Comparison of ENCODE assay signal across 20 cellular contexts in the genomic region with DNA sequence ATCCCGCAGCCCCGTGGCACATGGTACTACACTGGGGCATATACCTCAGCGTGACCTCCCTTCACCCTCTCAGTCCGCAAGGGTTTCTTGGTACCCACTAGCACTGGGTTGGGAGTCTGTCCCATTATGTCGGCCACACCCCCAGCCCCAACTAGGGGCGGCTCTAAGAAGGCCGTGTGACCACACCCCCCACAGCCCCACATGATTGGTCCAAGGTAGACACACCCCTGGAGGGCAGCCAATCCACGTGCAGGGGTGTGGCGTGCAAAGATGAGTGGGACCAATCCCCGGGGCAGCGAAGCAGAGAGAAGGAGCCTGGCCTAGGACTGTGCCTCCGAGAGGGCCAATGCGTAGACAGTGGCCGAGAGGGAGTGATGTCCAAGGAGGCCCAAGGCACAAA. TPM values are rescaled to one million over a fixed set of nuclear protein-coding genes. Genes with fewer than 3 reads are reported as not detected.
DNase-seq lines count a peak whose midpoint lies in the region; ATAC-seq, FAIRE-seq and TF ChIP-seq lines count a peak whose summit lies in the region.
"Had no signal": no experiment of that assay in that cellular context is flagged by ENCODE, and none has a peak within 500 bp of the region (broad histone marks: within the 10 kb centered on the region; RNA-seq: fewer than 3 reads in every experiment).

No MANE protein-coding gene starts in this region.

- no peaks in the 10 kb centered on the region for H3K4me1 ChIP-seq in GM12878 (ENCODE audit: control insufficient read depth, insufficient read depth, low read length)
- peaks cover 2% of the 10 kb centered on the region for H3K4me1 ChIP-seq in mucosa of descending colon (ENCODE audit: low read depth)

- no peak overlapping the region for H2AFZ ChIP-seq in GM12878 (ENCODE audit: control insufficient read depth, low read depth, low read length)

- DNase-seq in DMS 273 (lab: John Stamatoyannopoulos, UW; ENCODE audit: unreplicated experiment) = peak; percentile 52
- DNase-seq in DMS 273 treated with DMSO at 0.1 percent for 48 hours (lab: John Stamatoyannopoulos, UW) = no peak
- DNase-seq in Jurkat, Clone E6-1 (ENCODE audit: low read depth, low spot score) = peak; percentile 42
- no peak for DNase-seq in GM12878 (ENCODE audit: low read depth, low spot score)
- peak in 2 of 3 donors; percentile 22 to 50 for DNase-seq in mucosa of descending colon
- DNase-seq in NCI-H2081 (lab: John Stamatoyannopoulos, UW) = no peak
- DNase-seq in EL = no peak
- DNase-seq: activated CD4-positive, alpha-beta T cell treated with anti-CD3 and anti-CD28 coated beads, Interleukin-2, amount 50 U/mL, for 48 hours; anterior cingulate cortex; cortex of kidney; HFFc6; NCI-H1694 treated with DMSO at 0.1 percent for 48 hours; NCI-H524 treated with DMSO at 0.1 percent for 48 hours; stimulated activated CD4-positive, alpha-beta T cell treated with anti-CD3 and anti-CD28 coated beads, Interleukin-12 subunit alpha, Interleukin-12 subunit beta, amount 100 ng/mL, for 4 hours had no signal

- H3K9ac ChIP-seq in GM12878 (ENCODE audit: control insufficient read depth, insufficient read depth, low read length) = no peak overlapping the region

- FAIRE-seq in GM12878 (lab: Jason Lieb, UNC) = no peak
- FAIRE-seq: G401.6, kidney had no signal

- no TSS peak for BruUV-seq in GM12878 (replicated peaks; lab: Mats Ljungman, UMichigan)

- H3K79me2 ChIP-seq in GM12878 (ENCODE audit: control insufficient read depth, insufficient read depth, low read length) = no peaks in the 10 kb centered on the region

- RAD21 ChIA-PET in GM12878 (lab: Charles Lee; ENCODE audit: unreplicated experiment) = no interaction called here

- CTCF ChIA-PET in GM12878 (lab: Yijun Ruan, JAX) = no interaction called here

- TF ChIP-seq CTCF in GM12878 (IDR thresholded peaks at IDR 0.05 in 2 of 3, conservative IDR thresholded peaks at IDR 0.05 in 1 of 3; ENCODE audit: control insufficient read depth in 2 of 3, extremely low read depth in 1 of 3, insufficient read depth in 1 of 3, low read depth in 3 of 3, low read length in 3 of 3) (no peak), mucosa of descending colon (IDR thresholded peaks at IDR 0.05) (no peak)

- intact Hi-C loops in GM12878 (cut with micrococcal nuclease; ENCODE audit: unreplicated experiment) = no loop called here
- intact Hi-C loops in mucosa of descending colon (cut with DNase I, micrococcal nuclease) = no loop called here

- TF ChIP-seq EP300 in GM12878 (IDR thresholded peaks at IDR 0.05; ENCODE audit: borderline replicate concordance in 1 of 2, control insufficient read depth in 1 of 2, low read depth in 2 of 2, low read length in 2 of 2) = no peak

- WGBS in GM12878 (ENCODE audit: insufficient coverage, insufficient replicate concordance, low lambda C conversion rate, missing lambda C conversion rate) = 57% methylated on average over 14 of the region's 14 CpGs

- no peak for TF ChIP-seq POLR2A in GM12878 (IDR thresholded peaks at IDR 0.05; ENCODE audit: low read depth, low read length)

- H3K27ac ChIP-seq in GM12878 (ENCODE audit: control insufficient read depth, insufficient read depth) = no peak overlapping the region
- H3K27ac ChIP-seq: 22Rv1, epithelial cell of prostate had no signal

- no peak overlapping the region for H3K4me2 ChIP-seq in GM12878 (ENCODE audit: control insufficient read depth, insufficient read depth)

- H3K36me3 ChIP-seq in GM12878 (ENCODE audit: control insufficient read depth in 2 of 2, insufficient read depth in 2 of 2, low read length in 1 of 2) = no peaks in the 10 kb centered on the region
- H3K36me3 ChIP-seq in mucosa of descending colon (ENCODE audit: low read depth) = no peaks in the 10 kb centered on the region

- H3K4me3 ChIP-seq in Jurkat, Clone E6-1 (ENCODE audit: low read length) = no peak overlapping the region
- no peak overlapping the region for H3K4me3 ChIP-seq in GM12878
- H3K4me3 ChIP-seq in mucosa of descending colon = no peak overlapping the region

- H3K27me3 ChIP-seq in GM12878 (replicated peaks in 1 of 2; ENCODE audit: control insufficient read depth in 2 of 2, insufficient read depth in 2 of 2, low read length in 1 of 2) = peaks cover 0 to 4% of the 10 kb centered on the region in 2 experiments; a peak in 1 of 4 replicates

- SMC1A ChIA-PET in GM12878 (lab: Charles Lee; ENCODE audit: uncharacterized antibody, unreplicated experiment) = no interaction called here

- H3K9me3 ChIP-seq in GM12878 (replicated peaks; ENCODE audit: control insufficient read depth, insufficient read depth, low read length) (no peaks in the 10 kb centered on the region), mucosa of descending colon (no peaks in the 10 kb centered on the region)

- ATAC-seq in GM12878 (peak; percentile 47; the same call in 2 of the 3 replicates), mucosa of descending colon (peak; percentile 27), HG02973 (IDR thresholded peaks at IDR 0.05; ENCODE audit: unreplicated experiment) (no peak)
- ATAC-seq: activated T-helper 17 cell treated with anti-CD3 and anti-CD28 coated beads, Interleukin-2, amount 50 U/mL, for 72 hours had no signal

- TF ChIP-seq RAD21 in GM12878 (IDR thresholded peaks at IDR 0.05; ENCODE audit: insufficient read depth, low read depth, low read length) = no peak

- H4K20me1 ChIP-seq in GM12878 (ENCODE audit: control insufficient read depth, insufficient read depth) = no peaks in the 10 kb centered on the region

- POLR2A ChIA-PET in GM12878 (lab: Charles Lee) = no interaction called here

- in situ Hi-C loops in GM12878 (cut with MboI) = no loop called here

TF ChIP-seq in GM12878, 131 proteins besides CTCF, POLR2A, EP300 and RAD21 (continues in another document):
- TF ChIP-seq, protein P1, sequence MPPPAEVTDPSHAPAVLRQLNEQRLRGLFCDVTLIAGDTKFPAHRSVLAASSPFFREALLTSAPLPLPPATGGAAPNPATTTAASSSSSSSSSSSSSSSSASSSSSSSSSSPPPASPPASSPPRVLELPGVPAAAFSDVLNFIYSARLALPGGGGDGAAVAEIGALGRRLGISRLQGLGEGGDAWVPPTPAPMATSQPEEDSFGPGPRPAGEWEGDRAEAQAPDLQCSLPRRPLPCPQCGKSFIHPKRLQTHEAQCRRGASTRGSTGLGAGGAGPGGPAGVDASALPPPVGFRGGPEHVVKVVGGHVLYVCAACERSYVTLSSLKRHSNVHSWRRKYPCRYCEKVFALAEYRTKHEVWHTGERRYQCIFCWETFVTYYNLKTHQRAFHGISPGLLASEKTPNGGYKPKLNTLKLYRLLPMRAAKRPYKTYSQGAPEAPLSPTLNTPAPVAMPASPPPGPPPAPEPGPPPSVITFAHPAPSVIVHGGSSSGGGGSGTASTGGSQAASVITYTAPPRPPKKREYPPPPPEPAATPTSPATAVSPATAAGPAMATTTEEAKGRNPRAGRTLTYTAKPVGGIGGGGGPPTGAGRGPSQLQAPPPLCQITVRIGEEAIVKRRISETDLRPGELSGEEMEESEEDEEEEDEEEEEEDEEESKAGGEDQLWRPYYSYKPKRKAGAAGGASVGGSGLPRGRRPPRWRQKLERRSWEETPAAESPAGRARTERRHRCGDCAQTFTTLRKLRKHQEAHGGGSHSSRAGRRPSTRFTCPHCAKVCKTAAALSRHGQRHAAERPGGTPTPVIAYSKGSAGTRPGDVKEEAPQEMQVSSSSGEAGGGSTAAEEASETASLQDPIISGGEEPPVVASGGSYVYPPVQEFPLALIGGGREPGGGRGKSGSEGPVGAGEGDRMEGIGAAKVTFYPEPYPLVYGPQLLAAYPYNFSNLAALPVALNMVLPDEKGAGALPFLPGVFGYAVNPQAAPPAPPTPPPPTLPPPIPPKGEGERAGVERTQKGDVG (CRISPR knock-in tag; IDR thresholded peaks at IDR 0.05) = no peak
- TF ChIP-seq EGR1 (IDR thresholded peaks at IDR 0.05; ENCODE audit: borderline replicate concordance in 1 of 2, low read depth in 2 of 2, low read length in 2 of 2) (no peak), CBX3 (IDR thresholded peaks at IDR 0.05; ENCODE audit: borderline replicate concordance, low read depth) (no peak), RELA (IDR thresholded peaks at IDR 0.05; ENCODE audit: borderline replicate concordance, partially characterized antibody) (no peak)

RNA-seq across cellular contexts. Expression of a gene that starts 34.6 kb away (rescaled TPM):
- 4.8 TPM for polyA plus RNA-seq in Jurkat, Clone E6-1 (2012; ENCODE audit: insufficient read depth, insufficient read length)
- total RNA-seq in GM12878 (2013; cell fraction: nucleolus; rRNA removed) = 0.51 and 2.6 TPM in 2 replicates
- total RNA-seq in GM12878 (2014; rRNA removed) (0.06 and 0.16 TPM in 2 replicates), GM12878 (2014; rRNA removed; fragmentation: Illumina TruSeq; extraction: Trizol) (not detected in 2 replicates), GM12878 (2021) (0.24 and 0.31 TPM in 2 replicates), mucosa of descending colon (1 to 10 TPM in 2 of 3 donors, under 1 TPM in 1; 0.75 to 2.5 (median 1.1) TPM)
- polyA plus RNA-seq in GM12878 (2011; ENCODE audit: low read depth) = not detected
- polyA plus RNA-seq in GM12878 (2011; rRNA removed) (0.14 and 0.27 TPM in 2 replicates), GM12878 (2014; fragmentation: Illumina TruSeq; extraction: Trizol) (0.01 TPM in 1 of 2 replicates, not detected in the other), GM12878 (2014; fragmentation: Nextera tagmentation; extraction: Ambion mirVana) (not detected), GM12878 (2014; rRNA removed) (0.03 and 0.04 TPM in 2 replicates), GM12878 (2016; fragmentation: Nextera tagmentation; extraction: Ambion mirVana) (not detected)
- polyA plus RNA-seq in GM12878 (2011; cell fraction: cytosol; rRNA removed) = 0.08 and 0.24 TPM in 2 replicates
- polyA plus RNA-seq in GM12878 (2011; cell fraction: nucleus; rRNA removed) = 0.57 and 0.70 TPM in 2 replicates
- polyA plus RNA-seq in GM12878 (2012) = 0.23 and 0.74 TPM in 2 replicates
- polyA minus RNA-seq in GM12878 (2011; rRNA and poly(A)+ RNA removed) = 0.67 TPM in 1 of 2 replicates, not detected in the other
- 0.40 and 1.0 TPM in 2 replicates for polyA minus RNA-seq in GM12878 (2011; cell fraction: cytosol; rRNA and poly(A)+ RNA removed)
- 0.12 and 0.38 TPM in 2 replicates for polyA minus RNA-seq in GM12878 (2011; cell fraction: nucleus; rRNA and poly(A)+ RNA removed)

Comparison
In these comparisons a context has a peak if more than half of its experiments do, and no peak if none do; other contexts are left out.
1. DNase-seq: peak in DMS 273 (single experiment), Jurkat, Clone E6-1 (single experiment) and mucosa of descending colon (2 of 3); none in DMS 273 treated with DMSO at 0.1 percent for 48 hours (single experiment), GM12878 (single experiment), NCI-H2081 (0 of 2) and EL (single experiment).